ENCODE assay signal across 12 cellular contexts in genomic region chr15:73517566-73517965, GRCh38.
"Had no signal": no experiment of that assay in that cellular context is flagged by ENCODE, and none has a peak within 500 bp of the region (broad histone marks: within the 10 kb centered on the region; RNA-seq: fewer than 3 reads in every experiment).

No MANE protein-coding gene starts in this region.

- DNase-seq: activated CD4-positive, alpha-beta T cell treated with anti-CD3 and anti-CD28 coated beads for 48 hours; activated naive CD4-positive, alpha-beta T cell treated with anti-CD3 and anti-CD28 coated beads, Interleukin-2, amount 10 ng/mL, durations not matched to agents 7 days and 5 days; caudate nucleus; mammary epithelial cell; stimulated activated CD4-positive, alpha-beta T cell treated with anti-CD3 and anti-CD28 coated beads, Interleukin-15, amount 100 ng/mL, for 24 hours; stimulated activated CD4-positive, alpha-beta T cell treated with anti-CD3 and anti-CD28 coated beads, Interleukin-4, amount 100 ng/mL, for 4 hours; stimulated activated naive CD8-positive, alpha-beta T cell treated with anti-CD3 and anti-CD28 coated beads, Interleukin-15, amount 100 ng/mL, for 72 hours; T-helper 17 cell; testis had no signal

- H3K36me3 Mint-ChIP-seq: activated naive CD4-positive, alpha-beta T cell treated with anti-CD3 and anti-CD28 coated beads, Interleukin-2, amount 10 ng/mL, durations not matched to agents 7 days and 5 days had no signal

- ATAC-seq: stimulated activated naive CD8-positive, alpha-beta T cell treated with anti-CD3 and anti-CD28 coated beads, Interleukin-15, amount 100 ng/mL, for 72 hours; T-helper 17 cell had no signal

- H3K4me3 ChIP-seq: coronary artery, testis had no signal

- H3K27ac Mint-ChIP-seq: activated naive CD4-positive, alpha-beta T cell treated with anti-CD3 and anti-CD28 coated beads, Interleukin-2, amount 10 ng/mL, durations not matched to agents 7 days and 5 days; activated T-helper 2 cell treated with anti-CD3 and anti-CD28 coated beads, Interferon-gamma antibody, Interleukin-2, Interleukin-4, amounts not matched to agents 10 μg/mL and 5 μg/mL and 100 μg/mL, durations not matched to agents 14 hours and 24 hours and 36 hours; T-helper 17 cell had no signal

- H3K9me3 ChIP-seq: testis had no signal

- H3K4me3 Mint-ChIP-seq: activated naive CD4-positive, alpha-beta T cell treated with anti-CD3 and anti-CD28 coated beads, Interleukin-2, amount 10 ng/mL, durations not matched to agents 7 days and 5 days; stimulated activated naive CD8-positive, alpha-beta T cell treated with anti-CD3 and anti-CD28 coated beads, Interleukin-15, amount 100 ng/mL, for 72 hours; T-helper 17 cell had no signal

- H3K9me3 Mint-ChIP-seq: activated naive CD4-positive, alpha-beta T cell treated with anti-CD3 and anti-CD28 coated beads, Interleukin-2, amount 10 ng/mL, durations not matched to agents 7 days and 5 days; activated T-helper 2 cell treated with anti-CD3 and anti-CD28 coated beads, Interferon-gamma antibody, Interleukin-2, Interleukin-4, amounts not matched to agents 10 μg/mL and 5 μg/mL and 100 μg/mL, durations not matched to agents 14 hours and 24 hours and 36 hours; stimulated activated naive CD8-positive, alpha-beta T cell treated with anti-CD3 and anti-CD28 coated beads, Interleukin-15, amount 100 ng/mL, for 72 hours had no signal

- H3K27ac ChIP-seq: coronary artery, testis, VCaP had no signal

- H3K4me1 Mint-ChIP-seq: stimulated activated naive CD8-positive, alpha-beta T cell treated with anti-CD3 and anti-CD28 coated beads, Interleukin-15, amount 100 ng/mL, for 72 hours had no signal

- H3K27me3 ChIP-seq: testis had no signal

- H3K27me3 Mint-ChIP-seq: activated naive CD4-positive, alpha-beta T cell treated with anti-CD3 and anti-CD28 coated beads, Interleukin-2, amount 10 ng/mL, durations not matched to agents 7 days and 5 days; T-helper 17 cell had no signal
